ENCODE assay signal across 14 cellular contexts in the genomic region with DNA sequence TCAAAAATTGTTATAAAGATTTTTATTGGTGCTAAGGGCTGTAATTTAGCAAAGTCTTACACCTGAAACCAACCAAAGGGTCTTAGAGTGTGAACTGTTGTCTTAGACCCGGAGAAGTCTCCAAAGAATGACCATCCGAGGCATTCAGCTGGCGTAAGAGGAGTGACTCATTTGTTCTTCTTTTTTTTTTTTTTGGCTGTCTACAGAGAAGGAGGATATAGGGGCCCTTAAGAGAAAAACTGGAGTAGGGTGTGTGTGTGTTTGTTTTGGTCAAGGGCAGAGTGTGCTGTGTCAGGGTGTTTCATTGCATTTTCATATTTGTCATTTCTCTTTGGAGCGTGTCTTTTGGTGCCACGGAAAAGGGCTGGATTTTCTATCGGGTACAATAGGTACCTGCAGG.
DNase-seq lines count a peak whose midpoint lies in the region; ATAC-seq and TF ChIP-seq lines count a peak whose summit lies in the region.
"Had no signal": no experiment of that assay in that cellular context is flagged by ENCODE, and none has a peak within 500 bp of the region (broad histone marks: within the 10 kb centered on the region; RNA-seq: fewer than 3 reads in every experiment).

No MANE protein-coding gene starts in this region.

- DNase-seq in Daoy (ENCODE audit: low read depth) (peak; percentile 11), RWPE2 (ENCODE audit: low spot score) (no peak), left cardiac atrium (no peak), HuH-7.5 (ENCODE audit: low spot score) (no peak), NCI-H1694 treated with DMSO at 0.1 percent for 48 hours (lab: John Stamatoyannopoulos, UW) (no peak), NCI-H1092 treated with DMSO at 0.1 percent for 48 hours (lab: John Stamatoyannopoulos, UW) (no peak)
- no peak for DNase-seq in CD4-positive, alpha-beta T cell
- DNase-seq: activated naive CD4-positive, alpha-beta T cell; hippocampal formation; occipital lobe; stimulated activated CD4-positive, alpha-beta T cell treated with anti-CD3 and anti-CD28 coated beads, Interleukin-15, amount 100 ng/mL, for 24 hours had no signal

- no peaks in the 10 kb centered on the region for H3K9me3 Mint-ChIP-seq in CD4-positive, alpha-beta T cell

- no peaks in the 10 kb centered on the region for H3K27me3 Mint-ChIP-seq in CD4-positive, alpha-beta T cell

- POLR2A ChIA-PET in CD4-positive, alpha-beta T cell (lab: Charles Lee): no interaction called here

- intact Hi-C loops in left cardiac atrium (cut with DNase I): no loop called here
- intact Hi-C loops in CD4-positive, alpha-beta T cell (cut with DNase I, micrococcal nuclease): no loop called here

- H3K4me3 ChIP-seq in RWPE2 (ENCODE audit: severe bottlenecking): no peak overlapping the region
- H3K4me3 ChIP-seq in rectal smooth muscle tissue (ENCODE audit: low read length): no peak overlapping the region
- H3K4me3 ChIP-seq: K562, SJSA1 had no signal

- no peaks in the 10 kb centered on the region for H3K36me3 Mint-ChIP-seq in CD4-positive, alpha-beta T cell (ENCODE audit: low read depth)

- H3K4me1 ChIP-seq in RWPE2 (ENCODE audit: insufficient read depth, poor library complexity, severe bottlenecking) (peaks cover 3% of the 10 kb centered on the region), rectal smooth muscle tissue (ENCODE audit: control insufficient read depth, insufficient read depth, low read length) (peaks cover 12% of the 10 kb centered on the region)
- H3K4me1 ChIP-seq: SJSA1 had no signal

- no peak for TF ChIP-seq CTCF in RWPE2 (IDR thresholded peaks at IDR 0.05; ENCODE audit: poor library complexity, severe bottlenecking)
- no peak for TF ChIP-seq CTCF in CD4-positive, alpha-beta T cell (IDR thresholded peaks at IDR 0.05)

- H3K9ac ChIP-seq in rectal smooth muscle tissue (ENCODE audit: low read length): no peak overlapping the region

- H3K27me3 ChIP-seq in RWPE2 (ENCODE audit: insufficient read depth, poor library complexity, severe bottlenecking): no peaks in the 10 kb centered on the region
- H3K27me3 ChIP-seq in rectal smooth muscle tissue (ENCODE audit: control insufficient read depth, insufficient read depth, low read length): no peaks in the 10 kb centered on the region
- no peaks in the 10 kb centered on the region for H3K27me3 ChIP-seq in CD4-positive, alpha-beta T cell (ENCODE audit: control insufficient read depth, insufficient read depth, low read length)
- H3K27me3 ChIP-seq: SJSA1 had no signal

- H3K4me1 Mint-ChIP-seq in CD4-positive, alpha-beta T cell (ENCODE audit: low read depth): peaks cover 15% of the 10 kb centered on the region

- H3K27ac Mint-ChIP-seq in CD4-positive, alpha-beta T cell: no peak overlapping the region

- H3K27ac ChIP-seq in RWPE2 (ENCODE audit: poor library complexity, severe bottlenecking): no peak overlapping the region
- H3K27ac ChIP-seq in rectal smooth muscle tissue (ENCODE audit: low read depth, low read length): peak overlapping the region; percentile 38
- no peak overlapping the region for H3K27ac ChIP-seq in CD4-positive, alpha-beta T cell (ENCODE audit: low read depth, low read length)
- H3K27ac ChIP-seq: SJSA1 had no signal

- CTCF ChIA-PET in CD4-positive, alpha-beta T cell (lab: Charles Lee): no interaction called here

- no peak overlapping the region for H3K4me3 Mint-ChIP-seq in CD4-positive, alpha-beta T cell

- no peaks in the 10 kb centered on the region for H3K9me3 ChIP-seq in RWPE2 (ENCODE audit: severe bottlenecking)
- H3K9me3 ChIP-seq in CD4-positive, alpha-beta T cell (ENCODE audit: control insufficient read depth, low read length): no peaks in the 10 kb centered on the region
- H3K9me3 ChIP-seq: SJSA1 had no signal

- peak; percentile 66 for ATAC-seq in RWPE2 (ENCODE audit: low read depth)
- ATAC-seq in left cardiac atrium: peak; percentile 54 to 94
- ATAC-seq in CD4-positive, alpha-beta T cell (ENCODE audit: poor library complexity): no peak
- ATAC-seq: K562 had no signal

- no peaks in the 10 kb centered on the region for H3K36me3 ChIP-seq in RWPE2 (ENCODE audit: low read depth)
- H3K36me3 ChIP-seq in rectal smooth muscle tissue (ENCODE audit: control insufficient read depth, insufficient read depth, low read length): no peaks in the 10 kb centered on the region
- H3K36me3 ChIP-seq: SJSA1 had no signal
